ENCODE assay signal across 8 cellular contexts in the genomic region with DNA sequence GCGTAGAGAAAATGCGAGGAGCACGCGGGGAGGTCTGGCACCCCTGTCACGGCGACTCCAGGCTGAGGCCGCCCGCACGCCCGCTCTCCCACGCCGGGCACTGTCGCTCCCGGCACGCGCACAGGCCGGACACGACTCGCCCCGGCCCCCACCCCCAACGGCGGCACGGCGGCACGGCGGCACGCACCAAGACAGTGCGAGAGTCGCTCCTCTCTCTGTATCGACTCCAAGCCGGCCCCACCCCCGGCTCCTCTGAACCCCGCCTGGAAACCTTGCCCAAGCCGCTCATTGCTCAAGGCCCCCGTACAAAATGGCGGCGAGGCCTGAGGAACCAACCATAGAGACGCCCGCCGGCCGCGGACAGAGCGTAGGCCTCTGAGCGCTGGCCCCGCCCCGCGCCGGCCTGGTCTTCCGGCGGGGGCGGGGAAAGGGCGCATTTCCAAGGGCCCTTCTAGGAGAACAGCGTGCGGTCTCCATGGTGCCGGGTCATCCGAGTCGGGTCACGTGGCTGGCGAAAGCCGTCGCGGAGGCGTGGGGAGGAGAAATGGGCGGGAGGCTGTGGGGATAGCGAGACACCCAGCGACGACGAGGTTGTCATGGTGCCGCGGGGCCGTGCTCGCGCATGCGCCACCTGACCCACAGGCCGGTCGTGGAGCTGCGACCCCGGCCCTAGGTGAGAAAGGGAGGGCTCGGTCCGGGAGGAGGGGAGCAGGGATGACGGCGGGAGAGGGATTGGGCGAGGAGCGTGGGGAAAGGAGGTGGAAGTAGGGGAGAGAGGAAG.
DNase-seq lines count a peak whose midpoint lies in the region; ATAC-seq, FAIRE-seq and TF ChIP-seq lines count a peak whose summit lies in the region.

Gene CIPC, plus strand, starts transcription at position 570 of the 781 bp plus-strand sequence. CDS start 7,451 bp downstream, outside the sequence.

- TF ChIP-seq CTCF in AG09319 (IDR thresholded peaks at IDR 0.05; ENCODE audit: low read depth, low read length): no peak

- peak; percentile 91 for ATAC-seq in GM19035 (IDR thresholded peaks at IDR 0.05; ENCODE audit: unreplicated experiment)
- peak; percentile 88 for ATAC-seq in HG03354 (IDR thresholded peaks at IDR 0.05; ENCODE audit: poor library complexity, severe bottlenecking, unreplicated experiment)
- ATAC-seq in activated CD4-positive, CD25-positive, alpha-beta regulatory T cell treated with anti-CD3 and anti-CD28 coated beads, Interleukin-2, amount 50 U/mL, for 24 hours: peak; percentile 94

- peak; percentile 97 for DNase-seq in AG09319 (ENCODE audit: extremely low read depth, low read depth)
- DNase-seq in NCI-H446 treated with DMSO at 0.1 percent for 48 hours (lab: John Stamatoyannopoulos, UW): peak; percentile 98
- DNase-seq in cerebellar cortex (ENCODE audit: low spot score): peak; percentile 99
- DNase-seq in stimulated activated CD4-positive, alpha-beta T cell treated with anti-CD3 and anti-CD28 coated beads, Interleukin-12 subunit alpha, Interleukin-12 subunit beta, amount 100 ng/mL, for 4 hours: peak; percentile 98

- peak; percentile 82 for FAIRE-seq in islet of Langerhans (lab: Jason Lieb, UNC)

Comparison
In these comparisons a context has a peak if more than half of its experiments do, and no peak if none do; other contexts are left out.
1. Peak in every context shown above with its lines: DNase-seq and ATAC-seq.